ENCODE assay signal across 8 cellular contexts in the genomic region with DNA sequence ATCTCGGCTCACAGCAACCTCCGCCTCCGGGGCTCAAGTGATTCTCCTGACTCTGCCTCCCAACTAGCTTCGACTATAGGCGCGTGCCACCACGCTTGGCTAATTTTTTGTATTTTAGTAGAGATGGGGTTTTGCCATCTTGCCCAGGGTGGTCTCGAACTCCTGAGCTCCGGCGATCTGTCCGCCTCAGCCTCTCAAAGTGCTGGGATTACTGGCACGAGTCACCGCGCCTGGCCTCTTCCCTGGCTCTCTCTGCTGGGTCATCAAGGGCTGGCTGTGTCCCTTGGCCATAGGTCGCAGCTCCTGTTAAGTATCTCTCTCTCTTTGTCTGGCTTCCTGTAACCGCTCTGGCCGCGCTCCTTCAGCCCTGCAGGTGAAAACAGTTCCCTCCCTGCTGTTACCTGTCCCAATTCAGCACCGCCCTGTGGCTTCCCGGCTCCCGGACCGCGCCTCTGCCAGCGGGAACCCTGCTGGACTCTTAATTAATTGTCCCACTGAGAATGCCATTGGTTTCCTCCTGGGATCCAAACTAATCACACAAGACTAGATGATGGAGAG. TPM values are rescaled to one million over a fixed set of nuclear protein-coding genes. Genes with fewer than 3 reads are reported as not detected.
DNase-seq lines count a peak whose midpoint lies in the region; ATAC-seq, FAIRE-seq and TF ChIP-seq lines count a peak whose summit lies in the region.

No MANE protein-coding gene starts in this region.

- H3K36me3 Mint-ChIP-seq in neural progenitor cell, result peaks cover 22% of the 10 kb centered on the region

- peaks cover 32% of the 10 kb centered on the region for H3K79me2 ChIP-seq in neural progenitor cell (ENCODE audit: low read depth)

- H3K9ac ChIP-seq in neural progenitor cell, result no peak overlapping the region

- H2AFZ ChIP-seq in neural progenitor cell (replicated peaks), result peak overlapping the region; percentile 90

- H3K27me3 ChIP-seq in esophagus (ENCODE audit: control insufficient read depth in 1 of 2, insufficient read depth in 2 of 2, low read length in 2 of 2) (peaks cover 0 to 2% of the 10 kb centered on the region in 2 donors), neural progenitor cell (no peaks in the 10 kb centered on the region)

- no peak for ATAC-seq in HG03095 (IDR thresholded peaks at IDR 0.05; ENCODE audit: unreplicated experiment)
- no peak for ATAC-seq in HG03097 (IDR thresholded peaks at IDR 0.05; ENCODE audit: low FRiP score, unreplicated experiment)

- no peak for TF ChIP-seq CTCF in neural progenitor cell (IDR thresholded peaks at IDR 0.05)

- H3K27ac ChIP-seq in esophagus (ENCODE audit: low read depth in 2 of 2, low read length in 1 of 2) (peak overlapping the region; percentile 96 to 97), neural progenitor cell (no peak overlapping the region)

- H3K4me1 ChIP-seq in esophagus (ENCODE audit: control insufficient read depth in 2 of 2, insufficient read depth in 2 of 2, low read length in 1 of 2), result peaks cover under 1 to 15% of the 10 kb centered on the region in 2 donors
- peaks cover 26% of the 10 kb centered on the region for H3K4me1 ChIP-seq in neural progenitor cell

- H3F3A ChIP-seq in neural progenitor cell (ENCODE audit: low read depth), result peaks cover 34% of the 10 kb centered on the region

- H3K27me3 Mint-ChIP-seq in neural progenitor cell (ENCODE audit: insufficient read depth, low read depth), result peaks cover 6% of the 10 kb centered on the region

- H3K9me3 ChIP-seq in esophagus (ENCODE audit: control insufficient read depth in 2 of 2, insufficient read depth in 1 of 2, low read depth in 1 of 2, low read length in 1 of 2) (no peaks in the 10 kb centered on the region), neural progenitor cell (ENCODE audit: low read depth) (no peaks in the 10 kb centered on the region)

- H3K4me3 Mint-ChIP-seq in neural progenitor cell, result peak overlapping the region; percentile 91

- H3K27ac Mint-ChIP-seq in neural progenitor cell, result peak overlapping the region; percentile 82

- 31 to 35% methylated on average over 23 to 24 of the region's 24 CpGs for whole genome bisulfite sequencing in esophagus, 2 donors

- DNase-seq in GM19239 (ENCODE audit: insufficient read length, low spot score) (no peak), RPMI8226 (peak; percentile 20), neural progenitor cell (ENCODE audit: low spot score) (peak; percentile 56), CD1c-positive myeloid dendritic cell (ENCODE audit: extremely low spot score) (no peak)
- no peak for DNase-seq in activated CD8-positive, alpha-beta memory T cell treated with anti-CD3 and anti-CD28 coated beads, Interleukin-2, amount 50 U/mL, for 48 hours

- H4K20me1 ChIP-seq in neural progenitor cell (ENCODE audit: low read depth), result peaks cover 4% of the 10 kb centered on the region

- peak; percentile 35 for FAIRE-seq in GM19239 (lab: Jason Lieb, UNC)

- H3K4me1 Mint-ChIP-seq in neural progenitor cell, result peaks cover 26% of the 10 kb centered on the region

- H3K36me3 ChIP-seq in esophagus (ENCODE audit: control insufficient read depth in 2 of 2, insufficient read depth in 2 of 2, low read length in 1 of 2) (no peaks in the 10 kb centered on the region), neural progenitor cell (no peaks in the 10 kb centered on the region)

- peaks cover 16% of the 10 kb centered on the region for H3K9me3 Mint-ChIP-seq in neural progenitor cell

- H3K4me3 ChIP-seq in esophagus (ENCODE audit: low read depth in 1 of 2, low read length in 2 of 2), result peak overlapping the region; percentile 48 to 63
- H3K4me3 ChIP-seq in neural progenitor cell, result peak overlapping the region; percentile 71

- H3K4me2 ChIP-seq in neural progenitor cell, result peak overlapping the region; percentile 92

RNA-seq across cellular contexts. Expression of gene RGS12, which starts 1.3 kb away (rescaled TPM):
- 10 to 100 TPM; 54.3 to 62.9 TPM for polyA plus RNA-seq in esophagus
- total RNA-seq in neural progenitor cell (ENCODE audit: low replicate concordance), result 36.6 and 140 TPM in 2 replicates

RNA-seq across cellular contexts. Expression of gene MSANTD1, which starts 42.5 kb away (rescaled TPM):
- under 1 TPM; 0.16 to 0.61 TPM for polyA plus RNA-seq in esophagus
- 0.17 and 0.25 TPM in 2 replicates for total RNA-seq in neural progenitor cell (ENCODE audit: low replicate concordance)

Comparison
In these comparisons a context has a peak if more than half of its experiments do, and no peak if none do; other contexts are left out.
1. DNase-seq: peak in RPMI8226 (single experiment) and neural progenitor cell (single experiment); none in GM19239 (single experiment), CD1c-positive myeloid dendritic cell (single experiment) and activated CD8-positive, alpha-beta memory T cell treated with anti-CD3 and anti-CD28 coated beads, Interleukin-2, amount 50 U/mL, for 48 hours (single experiment).